10 cellular contexts compared by ENCODE assay signal in the genomic region with DNA sequence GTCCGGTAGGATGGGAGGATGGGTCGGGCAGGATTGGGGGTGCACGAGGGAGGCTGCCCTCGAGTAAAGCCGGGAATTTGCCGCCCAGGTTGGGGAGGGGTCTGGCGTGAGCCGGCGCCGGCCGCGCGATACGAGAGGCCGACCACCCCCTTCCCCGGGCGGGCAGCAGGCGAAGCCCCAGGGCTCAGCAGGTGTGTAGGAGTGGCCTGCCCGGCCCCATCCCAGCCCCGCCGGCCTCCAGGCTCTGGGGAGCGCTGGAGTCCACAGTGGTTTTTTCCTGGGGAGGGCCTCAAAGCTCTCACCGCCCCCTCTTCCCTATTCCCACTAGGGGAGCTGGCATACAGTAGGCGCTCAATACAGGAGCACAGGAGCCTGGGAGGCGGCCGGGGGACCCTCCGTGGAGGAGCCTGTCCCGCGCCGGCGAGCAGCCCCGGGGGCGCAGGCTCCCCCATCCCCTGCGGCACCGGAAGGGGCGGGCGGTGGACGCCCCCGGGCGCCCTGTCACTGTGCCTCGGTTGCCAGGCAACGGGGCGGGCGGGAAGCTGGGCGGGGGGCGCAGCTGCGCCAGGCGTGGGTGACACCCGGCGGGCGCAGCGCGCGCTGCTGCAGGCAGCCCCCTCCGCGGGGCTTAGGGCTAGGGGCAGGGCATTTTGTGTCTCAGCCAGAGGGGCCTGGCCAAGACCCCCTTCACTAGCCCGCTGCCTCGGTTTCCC. TPM values are rescaled to one million over a fixed set of nuclear protein-coding genes. Genes with fewer than 3 reads are reported as not detected.
DNase-seq lines count a peak whose midpoint lies in the region.
"Had no signal": no experiment of that assay in that cellular context is flagged by ENCODE, and none has a peak within 500 bp of the region (broad histone marks: within the 10 kb centered on the region; RNA-seq: fewer than 3 reads in every experiment).

No MANE protein-coding gene starts in this region.

- peaks cover 15% of the 10 kb centered on the region for H3K36me3 Mint-ChIP-seq in activated CD4-positive, alpha-beta T cell treated with anti-CD3 and anti-CD28 coated beads, Interleukin-2, amount 10 ng/mL, durations not matched to agents 24 days and 14 days (ENCODE audit: low read depth)

- H3K4me2 ChIP-seq in Karpas-422 (ENCODE audit: low read depth, low read length, poor library complexity, severe bottlenecking), result no peak overlapping the region

- no peaks in the 10 kb centered on the region for H3K9me3 ChIP-seq in HUES6 (ENCODE audit: control insufficient read depth, insufficient read depth, low read depth, low read length)
- H3K9me3 ChIP-seq in Karpas-422 (ENCODE audit: low read length), result no peaks in the 10 kb centered on the region

- peaks cover 40% of the 10 kb centered on the region for H3K4me1 Mint-ChIP-seq in activated CD4-positive, alpha-beta T cell treated with anti-CD3 and anti-CD28 coated beads, Interleukin-2, amount 10 ng/mL, durations not matched to agents 24 days and 14 days

- H3K27me3 ChIP-seq in HUES6 (ENCODE audit: control insufficient read depth, insufficient read depth, low read length) (no peaks in the 10 kb centered on the region), Karpas-422 (ENCODE audit: low read length) (no peaks in the 10 kb centered on the region)

- H2AFZ ChIP-seq in Karpas-422 (ENCODE audit: low read length), result no peak overlapping the region

- H3K9me3 Mint-ChIP-seq in activated CD4-positive, alpha-beta T cell treated with anti-CD3 and anti-CD28 coated beads, Interleukin-2, amount 10 ng/mL, durations not matched to agents 24 days and 14 days, result no peaks in the 10 kb centered on the region

- H3K9ac ChIP-seq in HUES6 (ENCODE audit: low read length) (no peak overlapping the region), Karpas-422 (ENCODE audit: low read length) (no peak overlapping the region)

- no peak overlapping the region for H3K27ac Mint-ChIP-seq in activated CD4-positive, alpha-beta T cell treated with anti-CD3 and anti-CD28 coated beads, Interleukin-2, amount 10 ng/mL, durations not matched to agents 24 days and 14 days

- peaks cover 43% of the 10 kb centered on the region for H4K20me1 ChIP-seq in Karpas-422 (ENCODE audit: insufficient read depth, low read depth, low read length)

- H3K4me3 Mint-ChIP-seq in activated CD4-positive, alpha-beta T cell treated with anti-CD3 and anti-CD28 coated beads, Interleukin-2, amount 10 ng/mL, durations not matched to agents 24 days and 14 days, result peak overlapping the region; percentile 35

- intact Hi-C loops in activated CD4-positive, alpha-beta T cell treated with anti-CD3 and anti-CD28 coated beads, Interleukin-2, amount 10 ng/mL, durations not matched to agents 24 days and 14 days (cut with micrococcal nuclease), result no loop called here

- H3K27me3 Mint-ChIP-seq in activated CD4-positive, alpha-beta T cell treated with anti-CD3 and anti-CD28 coated beads, Interleukin-2, amount 10 ng/mL, durations not matched to agents 24 days and 14 days, result no peaks in the 10 kb centered on the region

- DNase-seq in activated CD4-positive, alpha-beta T cell treated with anti-CD3 and anti-CD28 coated beads, Interleukin-2, amount 10 ng/mL, durations not matched to agents 24 days and 14 days, result peak; percentile 81
- DNase-seq in effector CD8-positive, alpha-beta T cell (lab: John Stamatoyannopoulos, UW), result peak; percentile 76
- peak; percentile 49 to 66 for DNase-seq in stimulated activated CD8-positive, alpha-beta memory T cell treated with anti-CD3 and anti-CD28 coated beads, Interleukin-4, amount 100 ng/mL, for 4 hours (ENCODE audit: low read depth in 2 of 2, low spot score in 1 of 2)
- DNase-seq in NCI-H226, result no peak
- DNase-seq in COLO668 (lab: John Stamatoyannopoulos, UW; ENCODE audit: unreplicated experiment), result no peak
- no peak for DNase-seq in Karpas-422
- DNase-seq: aorta, foreskin melanocyte, NCI-H2081 had no signal

- no peak overlapping the region for H3K27ac ChIP-seq in HUES6 (ENCODE audit: low read depth, low read length)
- H3K27ac ChIP-seq in Karpas-422 (ENCODE audit: low read length), result no peak overlapping the region

- H3K4me3 ChIP-seq in HUES6 (ENCODE audit: low read depth, low read length) (peak overlapping the region; percentile 13; the same call in 1 of the 2 replicates), Karpas-422 (ENCODE audit: low read length) (no peak overlapping the region)

- H3K79me2 ChIP-seq in Karpas-422 (ENCODE audit: low read length), result peaks cover 65% of the 10 kb centered on the region

- no peaks in the 10 kb centered on the region for H3K9me2 ChIP-seq in Karpas-422 (replicated peaks; ENCODE audit: insufficient read depth, low read length)

- H3K4me1 ChIP-seq in HUES6 (ENCODE audit: control insufficient read depth, insufficient read depth, low read length), result peaks cover 42% of the 10 kb centered on the region
- peaks cover 50% of the 10 kb centered on the region for H3K4me1 ChIP-seq in Karpas-422 (ENCODE audit: low read length)

- H3K36me3 ChIP-seq in HUES6 (ENCODE audit: control insufficient read depth, insufficient read depth, low read length) (no peaks in the 10 kb centered on the region), Karpas-422 (ENCODE audit: insufficient read depth, low read length) (no peaks in the 10 kb centered on the region; the same call in 1 of the 2 replicates)

RNA-seq across cellular contexts. Expression of a gene that starts 3.5 kb away (rescaled TPM):
- 56.3 and 61.4 TPM in 2 replicates for total RNA-seq in activated CD4-positive, alpha-beta T cell treated with anti-CD3 and anti-CD28 coated beads, Interleukin-2, amount 10 ng/mL, durations not matched to agents 24 days and 14 days
- total RNA-seq in Karpas-422 (2014; rRNA removed; shearing (Covaris generic); ENCODE audit: low replicate concordance), result 15.7 and 16.3 TPM in 2 replicates

RNA-seq across cellular contexts. Expression of a gene that starts 11.6 kb away (rescaled TPM):
- total RNA-seq in activated CD4-positive, alpha-beta T cell treated with anti-CD3 and anti-CD28 coated beads, Interleukin-2, amount 10 ng/mL, durations not matched to agents 24 days and 14 days, result 37.0 and 38.1 TPM in 2 replicates
- 12.8 and 13.2 TPM in 2 replicates for total RNA-seq in Karpas-422 (2014; rRNA removed; shearing (Covaris generic); ENCODE audit: low replicate concordance)

RNA-seq across cellular contexts. Expression of a gene that starts 33.6 kb away (rescaled TPM):
- 104 and 107 TPM in 2 replicates for total RNA-seq in activated CD4-positive, alpha-beta T cell treated with anti-CD3 and anti-CD28 coated beads, Interleukin-2, amount 10 ng/mL, durations not matched to agents 24 days and 14 days
- total RNA-seq in Karpas-422 (2014; rRNA removed; shearing (Covaris generic); ENCODE audit: low replicate concordance), result 52.5 and 110 TPM in 2 replicates

RNA-seq across cellular contexts. Expression of a gene that starts 39.7 kb away (rescaled TPM):
- total RNA-seq in activated CD4-positive, alpha-beta T cell treated with anti-CD3 and anti-CD28 coated beads, Interleukin-2, amount 10 ng/mL, durations not matched to agents 24 days and 14 days, result 3.6 and 4.2 TPM in 2 replicates
- total RNA-seq in Karpas-422 (2014; rRNA removed; shearing (Covaris generic); ENCODE audit: low replicate concordance), result 1.0 and 6.0 TPM in 2 replicates

RNA-seq across cellular contexts. Expression of a gene that starts 53.5 kb away (rescaled TPM):
- 8.8 and 10.6 TPM in 2 replicates for total RNA-seq in activated CD4-positive, alpha-beta T cell treated with anti-CD3 and anti-CD28 coated beads, Interleukin-2, amount 10 ng/mL, durations not matched to agents 24 days and 14 days
- total RNA-seq in Karpas-422 (2014; rRNA removed; shearing (Covaris generic); ENCODE audit: low replicate concordance), result 1.2 and 5.2 TPM in 2 replicates

Comparison
In these comparisons a context has a peak if more than half of its experiments do, and no peak if none do; other contexts are left out.
1. DNase-seq: peak in activated CD4-positive, alpha-beta T cell treated with anti-CD3 and anti-CD28 coated beads, Interleukin-2, amount 10 ng/mL, durations not matched to agents 24 days and 14 days (single experiment), effector CD8-positive, alpha-beta T cell (single experiment) and stimulated activated CD8-positive, alpha-beta memory T cell treated with anti-CD3 and anti-CD28 coated beads, Interleukin-4, amount 100 ng/mL, for 4 hours (2 of 2); none in NCI-H226 (single experiment), COLO668 (single experiment) and Karpas-422 (single experiment).